ENCODE assay signal across 22 cellular contexts in genomic region chr7:96397936-96398596, GRCh38.
DNase-seq lines count a peak whose midpoint lies in the region; TF ChIP-seq lines count a peak whose summit lies in the region.
"Had no signal": no experiment of that assay in that cellular context is flagged by ENCODE, and none has a peak within 500 bp of the region (broad histone marks: within the 10 kb centered on the region; RNA-seq: fewer than 3 reads in every experiment).

No MANE protein-coding gene starts in this region.

- no peaks in the 10 kb centered on the region for H3K9me3 ChIP-seq in osteoblast (ENCODE audit: low read depth, low read length)
- H3K9me3 ChIP-seq: sigmoid colon, stomach, upper lobe of left lung had no signal

- peaks cover 8% of the 10 kb centered on the region for H3K4me1 ChIP-seq in osteoblast (ENCODE audit: insufficient read depth, low read length)
- H3K4me1 ChIP-seq: parathyroid adenoma, sigmoid colon, upper lobe of left lung had no signal

- H4K20me1 ChIP-seq in osteoblast (ENCODE audit: insufficient read depth, low read length): no peaks in the 10 kb centered on the region

- H3K79me2 ChIP-seq in osteoblast (ENCODE audit: insufficient read depth, low read length): no peaks in the 10 kb centered on the region
- H3K79me2 ChIP-seq: parathyroid adenoma had no signal

- H3K27ac ChIP-seq in osteoblast (ENCODE audit: low read depth, low read length): no peak overlapping the region
- H3K27ac ChIP-seq: 22Rv1, heart right ventricle, parathyroid adenoma, sigmoid colon, stomach, upper lobe of left lung had no signal

- DNase-seq in DMS 273 (lab: John Stamatoyannopoulos, UW; ENCODE audit: unreplicated experiment) (peak; percentile 11), DMS 273 treated with DMSO at 0.1 percent for 48 hours (lab: John Stamatoyannopoulos, UW) (no peak), M059J (ENCODE audit: low read depth) (peak; percentile 27), choroid plexus epithelial cell (ENCODE audit: low read depth) (peak; percentile 16), osteoblast (ENCODE audit: insufficient read length, low spot score, missing footprints) (no peak), NCI-H510A treated with DMSO at 0.1 percent for 48 hours (lab: John Stamatoyannopoulos, UW) (no peak)
- no peak for DNase-seq in stimulated activated naive CD4-positive, alpha-beta T cell treated with Interleukin-2 at 50 U/mL for 16 hours (lab: John Stamatoyannopoulos, UW)
- DNase-seq in stimulated activated naive CD4-positive, alpha-beta T cell (lab: John Stamatoyannopoulos, UW): no peak
- DNase-seq: activated CD4-positive, alpha-beta T cell treated with anti-CD3 and anti-CD28 coated beads, Interleukin-2, amount 10 ng/mL, durations not matched to agents 24 days and 14 days; activated CD8-positive, alpha-beta memory T cell treated with anti-CD3 and anti-CD28 coated beads, Interleukin-2, amount 50 U/mL, for 48 hours; amygdala; GDM1; GOT3; heart right ventricle; naive thymus-derived CD4-positive, alpha-beta T cell; NCI-H146; NCI-H446 treated with DMSO at 0.1 percent for 48 hours; sigmoid colon; stomach; upper lobe of left lung had no signal

- no peaks in the 10 kb centered on the region for H3K27me3 ChIP-seq in osteoblast (ENCODE audit: insufficient read depth, low read length)
- H3K27me3 ChIP-seq: heart right ventricle, sigmoid colon, stomach, upper lobe of left lung had no signal

- peak overlapping the region; percentile 20 for H3K4me2 ChIP-seq in osteoblast (ENCODE audit: insufficient read depth, low read length)

- TF ChIP-seq CTCF in choroid plexus epithelial cell (conservative IDR thresholded peaks at IDR 0.05; ENCODE audit: low read depth, low read length) (no peak), osteoblast (IDR thresholded peaks at IDR 0.05; ENCODE audit: extremely low read depth, low read depth, low read length) (no peak)

- H3K36me3 ChIP-seq in osteoblast (ENCODE audit: insufficient read depth, low read length): no peaks in the 10 kb centered on the region
- H3K36me3 ChIP-seq: heart right ventricle, sigmoid colon, stomach, upper lobe of left lung had no signal

- no peak overlapping the region for H3K4me3 ChIP-seq in choroid plexus epithelial cell (ENCODE audit: low read depth, low read length)
- H3K4me3 ChIP-seq in osteoblast (ENCODE audit: insufficient read depth, low read length): no peak overlapping the region
- H3K4me3 ChIP-seq: heart right ventricle, sigmoid colon, stomach, upper lobe of left lung had no signal

- H2AFZ ChIP-seq in osteoblast (ENCODE audit: low read length): peak overlapping the region; percentile 65
- H2AFZ ChIP-seq: parathyroid adenoma had no signal

Comparison
In these comparisons a context has a peak if more than half of its experiments do, and no peak if none do; other contexts are left out.
1. DNase-seq: peak in DMS 273 (single experiment), M059J (single experiment) and choroid plexus epithelial cell (single experiment); none in DMS 273 treated with DMSO at 0.1 percent for 48 hours (single experiment), osteoblast (single experiment), stimulated activated naive CD4-positive, alpha-beta T cell treated with Interleukin-2 at 50 U/mL for 16 hours (single experiment), NCI-H510A treated with DMSO at 0.1 percent for 48 hours (single experiment) and stimulated activated naive CD4-positive, alpha-beta T cell (0 of 6).